ENCODE assay signal across 12 cellular contexts in genomic region chr7:39510738-39511372, GRCh38. TPM values are rescaled to one million over a fixed set of nuclear protein-coding genes. Genes with fewer than 3 reads are reported as not detected.
A peak's percentile ranks its signal among the peaks of the same experiment; 100 is the strongest.
DNase-seq lines count a peak whose midpoint lies in the region; ATAC-seq and TF ChIP-seq lines count a peak whose summit lies in the region.
"Had no signal": no experiment of that assay in that cellular context is flagged by ENCODE, and none has a peak within 500 bp of the region (broad histone marks: within the 10 kb centered on the region; RNA-seq: fewer than 3 reads in every experiment).

No MANE protein-coding gene starts in this region.

- H3K27me3 ChIP-seq in BLaER1 treated with 17β-estradiol and CSF1 and Interleukin-3, amounts not matched to agents 10 nM and 100 nM: no peaks in the 10 kb centered on the region
- H3K27me3 ChIP-seq in foreskin keratinocyte (peaks cover 14% of the 10 kb centered on the region), Karpas-422 (ENCODE audit: low read length) (no peaks in the 10 kb centered on the region), upper lobe of left lung (no peaks in the 10 kb centered on the region)
- H3K27me3 ChIP-seq: dorsolateral prefrontal cortex had no signal

- H3K4me2 ChIP-seq in BLaER1 treated with 17β-estradiol and CSF1 and Interleukin-3, amounts not matched to agents 10 nM and 100 nM: peak overlapping the region in 2 of 11 experiments; percentile 31 to 32; a peak in 1 of 22 replicates
- H3K4me2 ChIP-seq in Karpas-422 (ENCODE audit: low read depth, low read length, poor library complexity, severe bottlenecking): no peak overlapping the region

- DNase-seq in EL (peak; percentile 64), foreskin keratinocyte (peak in 1 of 2 donors; percentile 68), Karpas-422 (no peak), GDM1 (lab: John Stamatoyannopoulos, UW) (no peak), SHP77 (lab: John Stamatoyannopoulos, UW) (no peak), upper lobe of left lung (no peak)
- DNase-seq: CD4-positive, CD25-positive, alpha-beta regulatory T cell; dorsolateral prefrontal cortex; naive thymus-derived CD8-positive, alpha-beta T cell; NCI-H1417 treated with DMSO at 0.1 percent for 48 hours had no signal

- H3K79me2 ChIP-seq in Karpas-422 (ENCODE audit: low read length): no peaks in the 10 kb centered on the region

- TF ChIP-seq CTCF in foreskin keratinocyte (conservative IDR thresholded peaks at IDR 0.05): no peak
- TF ChIP-seq CTCF in upper lobe of left lung (IDR thresholded peaks at IDR 0.05): no peak

- no peaks in the 10 kb centered on the region for H4K20me1 ChIP-seq in BLaER1 treated with 17β-estradiol and CSF1 and Interleukin-3, amounts not matched to agents 10 nM and 100 nM
- H4K20me1 ChIP-seq in Karpas-422 (ENCODE audit: insufficient read depth, low read depth, low read length): no peaks in the 10 kb centered on the region

- 73 to 86% methylated on average over 3 of the region's 3 CpGs for WGBS in upper lobe of left lung, 2 donors

- H3K27ac ChIP-seq in BLaER1 treated with 17β-estradiol and CSF1 and Interleukin-3, amounts not matched to agents 10 nM and 100 nM: peak overlapping the region in 7 of 11 experiments; percentile 22 to 59 (median 34); a peak in 9 of 22 replicates
- H3K27ac ChIP-seq in foreskin keratinocyte (no peak overlapping the region), Karpas-422 (ENCODE audit: low read length) (no peak overlapping the region), upper lobe of left lung (no peak overlapping the region)
- H3K27ac ChIP-seq: dorsolateral prefrontal cortex had no signal

- no peak for TF ChIP-seq EP300 in upper lobe of left lung (IDR thresholded peaks at IDR 0.05)

- H3K9me3 ChIP-seq in BLaER1 treated with 17β-estradiol and CSF1 and Interleukin-3, amounts not matched to agents 10 nM and 100 nM (replicated peaks in 1 of 11): peaks cover 0 to 19% (median 11%) of the 10 kb centered on the region in 11 experiments; a peak in 11 of 22 replicates
- no peaks in the 10 kb centered on the region for H3K9me3 ChIP-seq in Karpas-422 (ENCODE audit: low read length)
- H3K9me3 ChIP-seq in upper lobe of left lung: no peaks in the 10 kb centered on the region

- no peaks in the 10 kb centered on the region for H3K9me2 ChIP-seq in Karpas-422 (replicated peaks; ENCODE audit: insufficient read depth, low read length)

- H3K4me1 ChIP-seq in BLaER1 treated with 17β-estradiol and CSF1 and Interleukin-3, amounts not matched to agents 10 nM and 100 nM: peaks cover 0 to 17% (median 11%) of the 10 kb centered on the region in 10 experiments; a peak in 17 of 20 replicates
- H3K4me1 ChIP-seq in foreskin keratinocyte (peaks cover 9% of the 10 kb centered on the region), Karpas-422 (ENCODE audit: low read length) (no peaks in the 10 kb centered on the region), upper lobe of left lung (peaks cover 0 to 8% (median 0%) of the 10 kb centered on the region in 4 donors)

- H3K4me3 ChIP-seq in BLaER1 treated with 17β-estradiol and CSF1 and Interleukin-3, amounts not matched to agents 10 nM and 100 nM: no peak overlapping the region
- no peak overlapping the region for H3K4me3 ChIP-seq in Karpas-422 (ENCODE audit: low read length)
- H3K4me3 ChIP-seq in upper lobe of left lung: no peak overlapping the region
- H3K4me3 ChIP-seq: dorsolateral prefrontal cortex had no signal

- TF ChIP-seq POLR2A in upper lobe of left lung (IDR thresholded peaks at IDR 0.05): no peak

- no peaks in the 10 kb centered on the region for H3K36me3 ChIP-seq in BLaER1 treated with 17β-estradiol and CSF1 and Interleukin-3, amounts not matched to agents 10 nM and 100 nM
- no peaks in the 10 kb centered on the region for H3K36me3 ChIP-seq in Karpas-422 (ENCODE audit: insufficient read depth, low read length)
- H3K36me3 ChIP-seq in upper lobe of left lung: no peaks in the 10 kb centered on the region

- ATAC-seq in SK-N-SH treated with all-trans-retinoic acid at 6 μM for 48 hours (peak; percentile 94), foreskin keratinocyte (peak; percentile 77), upper lobe of left lung (ENCODE audit: low FRiP score in 2 of 2) (no peak)
- ATAC-seq: naive thymus-derived CD8-positive, alpha-beta T cell had no signal

- no peak overlapping the region for H3K9ac ChIP-seq in BLaER1 treated with 17β-estradiol and CSF1 and Interleukin-3, amounts not matched to agents 10 nM and 100 nM
- no peak overlapping the region for H3K9ac ChIP-seq in Karpas-422 (ENCODE audit: low read length)

- no peak overlapping the region for H2AFZ ChIP-seq in Karpas-422 (ENCODE audit: low read length)

TF ChIP-seq in SK-N-SH treated with all-trans-retinoic acid at 6 μM for 48 hours, 23 proteins besides CTCF, POLR2A, EP300 and RAD21:
- TF ChIP-seq CSDC2 (CRISPR knock-in tag; IDR thresholded peaks at IDR 0.05): no peak
- TF ChIP-seq ESRRG (CRISPR knock-in tag; IDR thresholded peaks at IDR 0.05): no peak
- no peak for TF ChIP-seq PPARA (CRISPR knock-in tag; IDR thresholded peaks at IDR 0.05; ENCODE audit: borderline replicate concordance)
- peak; percentile 93 for TF ChIP-seq ISL1 (CRISPR knock-in tag; IDR thresholded peaks at IDR 0.05)

RNA-seq across cellular contexts. Expression of gene YAE1, which starts 55.3 kb away (rescaled TPM):
- total RNA-seq in foreskin keratinocyte (24.0 and 24.8 TPM in 2 replicates), upper lobe of left lung (10 to 100 TPM in 4 of 6 donors, 1 to 10 TPM in 1, under 1 TPM in 1; 1.00 to 21.0 (median 13.2) TPM)
- polyA plus RNA-seq in foreskin keratinocyte: 22.3 and 24.4 TPM in 2 replicates
- 20.9 and 25.1 TPM in 2 replicates for total RNA-seq in Karpas-422 (2014; rRNA removed; shearing (Covaris generic); ENCODE audit: low replicate concordance)

Comparison
In these comparisons a context has a peak if more than half of its experiments do, and no peak if none do; other contexts are left out.
1. H3K27ac ChIP-seq: peak in BLaER1 treated with 17β-estradiol and CSF1 and Interleukin-3, amounts not matched to agents 10 nM and 100 nM (7 of 11); none in foreskin keratinocyte (single experiment), Karpas-422 (single experiment) and upper lobe of left lung (0 of 4).
2. ATAC-seq: peak in SK-N-SH treated with all-trans-retinoic acid at 6 μM for 48 hours (single experiment) and foreskin keratinocyte (single experiment); none in upper lobe of left lung (0 of 2).